In genomic region chr3:188380252-188380651, GRCh38 we compare ENCODE assay signal across 25 cellular contexts.
"Had no signal": no experiment of that assay in that cellular context is flagged by ENCODE, and none has a peak within 500 bp of the region (broad histone marks: within the 10 kb centered on the region; RNA-seq: fewer than 3 reads in every experiment).

No MANE protein-coding gene starts in this region.

- H3K9me3 Mint-ChIP-seq: immature natural killer cell had no signal

- H3K27me3 ChIP-seq: ovary, right atrium auricular region, right lobe of liver, suprapubic skin, tibial artery, vagina had no signal

- H3K4me1 ChIP-seq: suprapubic skin, vagina had no signal

- H3K27ac Mint-ChIP-seq: mesothelial cell of epicardium; naive thymus-derived CD4-positive, alpha-beta T cell; progenitor cell of endocrine pancreas; stimulated activated naive CD8-positive, alpha-beta T cell treated with anti-CD3 and anti-CD28 coated beads, Interleukin-15, Interleukin-2, amounts not matched to agents 100 ng/mL and 50 ng/mL, for 24 hours; type B pancreatic cell had no signal

- H3K36me3 ChIP-seq: lower lobe of right lung, ovary, right atrium auricular region, right lobe of liver, suprapubic skin, thoracic aorta, tibial artery, vagina had no signal

- H3K9me3 ChIP-seq: lower lobe of right lung, ovary, right atrium auricular region, right lobe of liver, suprapubic skin, thoracic aorta, tibial artery, vagina had no signal

- H3K27ac ChIP-seq: lower lobe of right lung, ovary, right atrium auricular region, right lobe of liver, suprapubic skin, thoracic aorta, vagina had no signal

- H3K4me3 Mint-ChIP-seq: immature natural killer cell; mesothelial cell of epicardium; naive thymus-derived CD4-positive, alpha-beta T cell; natural killer cell treated with Interleukin-12 subunit alpha and Interleukin-12 subunit beta and Interleukin-15 and Interleukin-18, amount 100 ng/mL, for 72 hours; stimulated activated naive CD8-positive, alpha-beta T cell treated with anti-CD3 and anti-CD28 coated beads, Interleukin-15, Interleukin-2, amounts not matched to agents 100 ng/mL and 50 ng/mL, for 24 hours; type B pancreatic cell had no signal

- ATAC-seq: left ventricle myocardium superior; lower lobe of right lung; naive thymus-derived CD4-positive, alpha-beta T cell; natural killer cell treated with Interleukin-12 subunit alpha and Interleukin-12 subunit beta and Interleukin-15 and Interleukin-18, amount 100 ng/mL, for 72 hours had no signal

- DNase-seq: hypothalamus; immature natural killer cell; kidney; left ventricle myocardium superior; lower lobe of right lung; mammary epithelial cell; mesendoderm; naive thymus-derived CD4-positive, alpha-beta T cell; ovary; right lobe of liver; stimulated activated CD4-positive, alpha-beta T cell treated with anti-CD3 and anti-CD28 coated beads, Interleukin-12 subunit alpha, Interleukin-12 subunit beta, amount 100 ng/mL, for 4 hours; stimulated activated CD4-positive, alpha-beta T cell treated with anti-CD3 and anti-CD28 coated beads, Interleukin-15, amount 100 ng/mL, for 24 hours; stimulated activated CD4-positive, alpha-beta T cell treated with anti-CD3 and anti-CD28 coated beads, Interleukin-2, amount 100 ng/mL, for 24 hours; stimulated activated CD4-positive, alpha-beta T cell treated with anti-CD3 and anti-CD28 coated beads, Interleukin-4, amount 100 ng/mL, for 1 hour; stimulated activated naive CD4-positive, alpha-beta T cell; tibial artery had no signal

- H3K27me3 Mint-ChIP-seq: naive thymus-derived CD4-positive, alpha-beta T cell; natural killer cell treated with Interleukin-12 subunit alpha and Interleukin-12 subunit beta and Interleukin-15 and Interleukin-18, amount 100 ng/mL, for 72 hours; progenitor cell of endocrine pancreas; stimulated activated naive CD8-positive, alpha-beta T cell treated with anti-CD3 and anti-CD28 coated beads, Interleukin-15, Interleukin-2, amounts not matched to agents 100 ng/mL and 50 ng/mL, for 24 hours; type B pancreatic cell had no signal

- H3K4me3 ChIP-seq: lower lobe of right lung, ovary, right atrium auricular region, right lobe of liver, suprapubic skin, thoracic aorta, tibial artery, vagina had no signal
